23 cellular contexts compared by ENCODE assay signal in the genomic region with DNA sequence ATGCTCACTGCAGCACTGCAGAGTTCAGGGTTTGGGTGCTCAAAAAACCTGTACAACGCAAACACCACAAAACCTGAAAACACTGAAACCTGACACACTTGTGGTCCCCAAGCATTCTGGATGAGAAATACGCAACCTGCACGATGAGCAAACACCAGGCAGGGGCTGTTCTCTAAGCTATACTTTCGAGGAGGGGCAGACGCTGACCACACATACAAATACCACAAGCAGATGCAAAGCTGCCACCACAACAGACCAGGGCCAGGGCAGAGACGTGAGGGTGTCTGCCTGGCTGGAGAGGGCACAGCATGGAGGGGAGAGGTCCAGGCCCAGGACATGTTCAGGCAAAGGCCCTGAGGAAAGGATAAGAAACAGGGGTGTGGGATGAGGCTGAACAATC. TPM values are rescaled to one million over a fixed set of nuclear protein-coding genes. Genes with fewer than 3 reads are reported as not detected.
DNase-seq lines count a peak whose midpoint lies in the region; ATAC-seq, FAIRE-seq and TF ChIP-seq lines count a peak whose summit lies in the region.
"Had no signal": no experiment of that assay in that cellular context is flagged by ENCODE, and none has a peak within 500 bp of the region (broad histone marks: within the 10 kb centered on the region; RNA-seq: fewer than 3 reads in every experiment).

No MANE protein-coding gene starts in this region.

- H3K4me1 ChIP-seq in HUES6 (ENCODE audit: control insufficient read depth, insufficient read depth, low read length) (no peaks in the 10 kb centered on the region), astrocyte (ENCODE audit: insufficient read depth, low read length) (peaks cover 6% of the 10 kb centered on the region), suprapubic skin (no peaks in the 10 kb centered on the region)
- H3K4me1 ChIP-seq: A549, BE2C had no signal

- H3K79me2 ChIP-seq in astrocyte (ENCODE audit: insufficient read depth, low read length), result no peaks in the 10 kb centered on the region

- peaks cover 79% of the 10 kb centered on the region for H3K36me3 ChIP-seq in HUES6 (ENCODE audit: control insufficient read depth, insufficient read depth, low read length)
- H3K36me3 ChIP-seq in astrocyte (ENCODE audit: insufficient read depth, low read length), result peaks cover 5% of the 10 kb centered on the region
- H3K36me3 ChIP-seq in suprapubic skin, result peaks cover 68% of the 10 kb centered on the region

- H3K27ac ChIP-seq in HUES6 (ENCODE audit: low read depth, low read length) (0 out of 2 replicates have a peak overlapping the region, but pooled peaks have one; percentile 15), astrocyte (ENCODE audit: low read depth, low read length) (no peak overlapping the region), suprapubic skin (no peak overlapping the region)
- H3K27ac ChIP-seq: GM23248 had no signal

- H3K9me3 ChIP-seq in HUES6 (ENCODE audit: control insufficient read depth, insufficient read depth, low read depth, low read length) (no peaks in the 10 kb centered on the region), astrocyte (ENCODE audit: insufficient read depth, low read depth, low read length) (no peaks in the 10 kb centered on the region), suprapubic skin (no peaks in the 10 kb centered on the region)
- H3K9me3 ChIP-seq: A549, BE2C had no signal

- peak overlapping the region; percentile 70 for H3K27ac Mint-ChIP-seq in astrocyte (ENCODE audit: unreplicated experiment)
- H3K27ac Mint-ChIP-seq: CD4-positive, CD25-positive, alpha-beta regulatory T cell had no signal

- no peak for ATAC-seq in HG03378 (IDR thresholded peaks at IDR 0.05; ENCODE audit: unreplicated experiment)
- ATAC-seq: A549 had no signal

- H3K27me3 Mint-ChIP-seq in astrocyte (ENCODE audit: low read depth, unreplicated experiment), result no peaks in the 10 kb centered on the region
- H3K27me3 Mint-ChIP-seq: CD4-positive, CD25-positive, alpha-beta regulatory T cell had no signal

- TF ChIP-seq CTCF in astrocyte (IDR thresholded peaks at IDR 0.05; ENCODE audit: insufficient read depth, low read depth, low read length) (no peak), suprapubic skin (IDR thresholded peaks at IDR 0.05) (no peak)

- H3K4me3 ChIP-seq in HUES6 (ENCODE audit: low read depth, low read length) (no peak overlapping the region), astrocyte (ENCODE audit: insufficient read depth, low read depth, low read length) (no peak overlapping the region), suprapubic skin (no peak overlapping the region)
- H3K4me3 ChIP-seq: A549, GM23248 had no signal

- no peak overlapping the region for H2AFZ ChIP-seq in astrocyte (ENCODE audit: low read depth, low read length)
- H2AFZ ChIP-seq: GM23248 had no signal

- DNase-seq in GM12891 (ENCODE audit: insufficient read length, low spot score) (no peak), astrocyte (ENCODE audit: low read depth) (no peak), islet precursor cell (peak; percentile 45), C1 segment of cervical spinal cord (lab: John Stamatoyannopoulos, UW) (no peak), suprapubic skin (ENCODE audit: low spot score in 2 of 2) (no peak), inferior parietal cortex (ENCODE audit: extremely low spot score) (no peak)
- DNase-seq: BE2C; CD4-positive, CD25-positive, alpha-beta regulatory T cell; EL; GF-D8; GM23248; MM.1S; NCI-H1048; NCI-H1417 treated with DMSO at 0.1 percent for 48 hours; NCI-H187; NCI-H510A; NCI-H748 treated with DMSO at 0.1 percent for 48 hours; NK-92 treated with Interleukin-12 subunit alpha and Interleukin-12 subunit beta, amount 100 ng/mL, for 24 hours; SIG-M5 had no signal

- H3K9me3 Mint-ChIP-seq in astrocyte (ENCODE audit: unreplicated experiment), result no peaks in the 10 kb centered on the region
- H3K9me3 Mint-ChIP-seq: CD4-positive, CD25-positive, alpha-beta regulatory T cell had no signal

- H3K9ac ChIP-seq in HUES6 (ENCODE audit: low read length) (no peak overlapping the region), astrocyte (ENCODE audit: low read length) (no peak overlapping the region)
- H3K9ac ChIP-seq: GM23248 had no signal

- WGBS in suprapubic skin, result 97% methylated on average over 6 of the region's 6 CpGs

- H3K27me3 ChIP-seq in HUES6 (ENCODE audit: control insufficient read depth, insufficient read depth, low read length) (no peaks in the 10 kb centered on the region), astrocyte (ENCODE audit: insufficient read depth, low read length) (no peaks in the 10 kb centered on the region), suprapubic skin (no peaks in the 10 kb centered on the region)
- H3K27me3 ChIP-seq: BE2C had no signal

- TF ChIP-seq EP300 in suprapubic skin (IDR thresholded peaks at IDR 0.05), result no peak

- H3K4me1 Mint-ChIP-seq in astrocyte (ENCODE audit: low read depth, unreplicated experiment), result peaks cover 34% of the 10 kb centered on the region

- no peak overlapping the region for H3K4me3 Mint-ChIP-seq in astrocyte (ENCODE audit: unreplicated experiment)
- H3K4me3 Mint-ChIP-seq: CD4-positive, CD25-positive, alpha-beta regulatory T cell had no signal

- TF ChIP-seq POLR2A in GM12891 (IDR thresholded peaks at IDR 0.05; ENCODE audit: low read depth, low read length) (no peak), suprapubic skin (IDR thresholded peaks at IDR 0.05) (no peak)

- no peak overlapping the region for H3K4me2 ChIP-seq in astrocyte (ENCODE audit: low read length)
- H3K4me2 ChIP-seq: A549 had no signal

- H3K36me3 Mint-ChIP-seq in astrocyte (ENCODE audit: low read depth, unreplicated experiment), result peaks cover 35% of the 10 kb centered on the region

- peaks cover 26% of the 10 kb centered on the region for H4K20me1 ChIP-seq in astrocyte (ENCODE audit: insufficient read depth, low read length)

- FAIRE-seq in GM12891 (lab: Jason Lieb, UNC) (peak; percentile 60), astrocyte (lab: Jason Lieb, UNC) (no peak)
- FAIRE-seq: A549 had no signal

TF ChIP-seq in GM12891, 5 proteins besides CTCF, POLR2A, EP300 and RAD21:
- TF ChIP-seq SPI1 (IDR thresholded peaks at IDR 0.05; ENCODE audit: low read depth, low read length), result no peak
- no peak for TF ChIP-seq POU2F2 (IDR thresholded peaks at IDR 0.05; ENCODE audit: low read depth, low read length)
- TF ChIP-seq PAX5 (IDR thresholded peaks at IDR 0.05; ENCODE audit: insufficient read depth, low read length, severe bottlenecking), result no peak
- TF ChIP-seq TAF1 (IDR thresholded peaks at IDR 0.05; ENCODE audit: low read depth, low read length), result no peak
- no peak for TF ChIP-seq POLR2AphosphoS5 (IDR thresholded peaks at IDR 0.05; ENCODE audit: low read depth, low read length)
TF ChIP-seq in GM12891: peak in this region for 0.

RNA-seq across cellular contexts. Expression of a gene that starts 23.0 kb away (rescaled TPM):
- polyA plus RNA-seq in GM12891 (2012; ENCODE audit: low read depth, missing spikeins), result not detected
- total RNA-seq in astrocyte, result not detected in 2 replicates
- total RNA-seq in suprapubic skin, result not detected
- total RNA-seq: CD4-positive, CD25-positive, alpha-beta regulatory T cell; GM23248; LHCN-M2 had no signal
- polyA plus RNA-seq: A549; CD4-positive, CD25-positive, alpha-beta regulatory T cell; GM23248 had no signal
